In genomic region chr9:93589688-93590087, GRCh38 we compare ENCODE assay signal across 11 cellular contexts. TPM values are rescaled to one million over a fixed set of nuclear protein-coding genes. Genes with fewer than 3 reads are reported as not detected.
DNase-seq lines count a peak whose midpoint lies in the region; ATAC-seq and TF ChIP-seq lines count a peak whose summit lies in the region.
"Had no signal": no experiment of that assay in that cellular context is flagged by ENCODE, and none has a peak within 500 bp of the region (broad histone marks: within the 10 kb centered on the region; RNA-seq: fewer than 3 reads in every experiment).

No MANE protein-coding gene starts in this region.

- TF ChIP-seq POLR2A in body of pancreas (IDR thresholded peaks at IDR 0.05), result no peak

- no peak overlapping the region for H3K4me3 ChIP-seq in body of pancreas
- H3K4me3 ChIP-seq: testis had no signal

- no peaks in the 10 kb centered on the region for H3K9me3 ChIP-seq in body of pancreas
- H3K9me3 ChIP-seq: testis had no signal

- ATAC-seq in Right ventricle myocardium superior (ENCODE audit: poor library complexity), result no peak
- peak; percentile 38 for ATAC-seq in body of pancreas
- ATAC-seq in GM21528 (IDR thresholded peaks at IDR 0.05; ENCODE audit: low FRiP score, unreplicated experiment), result no peak
- no peak for ATAC-seq in HG03095 (IDR thresholded peaks at IDR 0.05; ENCODE audit: unreplicated experiment)

- peak overlapping the region in 2 of 4 donors; percentile 10 to 37 for H3K27ac ChIP-seq in body of pancreas
- H3K27ac ChIP-seq: testis had no signal

- intact Hi-C loops in cardiac septum (cut with DNase I) (no loop called here), Right ventricle myocardium superior (cut with DNase I) (no loop called here), body of pancreas (cut with DNase I) (no loop called here)

- TF ChIP-seq CTCF in body of pancreas (IDR thresholded peaks at IDR 0.05), result no peak

- no peaks in the 10 kb centered on the region for H3K36me3 ChIP-seq in body of pancreas (replicated peaks in 1 of 2; ENCODE audit: insufficient read depth in 1 of 2, low read depth in 2 of 2)

- DNase-seq in cardiac septum (ENCODE audit: low spot score) (peak; percentile 68), Right ventricle myocardium superior (no peak), body of pancreas (peak in 2 of 4 donors; percentile 53 to 54), lung microvascular endothelial cell (ENCODE audit: low read depth in 2 of 2) (peak; percentile 56 to 67), HT-29 (ENCODE audit: low spot score) (no peak), HK-2 (ENCODE audit: unreplicated experiment) (no peak)
- DNase-seq: amniotic stem cell; stimulated activated CD4-positive, alpha-beta T cell treated with anti-CD3 and anti-CD28 coated beads, Interleukin-2, amount 100 ng/mL, for 48 hours; testis had no signal

- WGBS in body of pancreas, 2 donors, result 9 to 21% methylated on average over 8 of the region's 8 CpGs

- peaks cover 74% of the 10 kb centered on the region for H3K4me1 ChIP-seq in body of pancreas

- no peaks in the 10 kb centered on the region for H3K27me3 ChIP-seq in body of pancreas
- H3K27me3 ChIP-seq: testis had no signal

RNA-seq across cellular contexts. Expression of gene PHF2, which starts 13.3 kb away (rescaled TPM):
- total RNA-seq in cardiac septum, result 24.5 TPM
- total RNA-seq in Right ventricle myocardium superior, result 25.4 TPM
- 10 to 100 TPM; 15.0 to 19.8 TPM for total RNA-seq in body of pancreas
- 7.6 and 13.9 TPM in 2 replicates for total RNA-seq in lung microvascular endothelial cell
- total RNA-seq in HT-29 (2014; rRNA removed; shearing (Covaris generic)), result 13.3 and 14.2 TPM in 2 replicates

Comparison
In these comparisons a context has a peak if more than half of its experiments do, and no peak if none do; other contexts are left out.
1. DNase-seq: peak in cardiac septum (single experiment) and lung microvascular endothelial cell (2 of 2); none in Right ventricle myocardium superior (single experiment), HT-29 (single experiment) and HK-2 (single experiment).